Comparison of ENCODE assay signal across 29 cellular contexts in genomic region chr1:52477876-52478275, GRCh38.
"Had no signal": no experiment of that assay in that cellular context is flagged by ENCODE, and none has a peak within 500 bp of the region (broad histone marks: within the 10 kb centered on the region; RNA-seq: fewer than 3 reads in every experiment).

No MANE protein-coding gene starts in this region.

- ATAC-seq: left colon; left ventricle myocardium superior; lower lobe of right lung; naive thymus-derived CD8-positive, alpha-beta T cell; psoas muscle; sciatic nerve; stimulated activated naive B cell treated with anti-CD40 and anti-IgM and Interleukin-4, amounts not matched to agents 10 μg/mL and 1 μg/mL and 100 μg/mL, for 72 hours; stimulated activated naive CD8-positive, alpha-beta T cell treated with anti-CD3 and anti-CD28 coated beads, Interleukin-15, Interleukin-2, amounts not matched to agents 100 U/mL and 50 U/mL, for 24 hours had no signal

- H3K4me3 ChIP-seq: lower lobe of right lung, psoas muscle, right atrium auricular region, skin epidermis, stomach, testis, tibial artery, uterus had no signal

- H3K4me3 Mint-ChIP-seq: immature natural killer cell; naive thymus-derived CD8-positive, alpha-beta T cell; nephron; neural crest cell; stimulated activated naive B cell treated with anti-CD40 and anti-IgM and Interleukin-4, amounts not matched to agents 10 μg/mL and 1 μg/mL and 100 μg/mL, for 72 hours; type B pancreatic cell had no signal

- H3K9ac ChIP-seq: parathyroid adenoma had no signal

- DNase-seq: hypothalamus; immature natural killer cell; kidney; left colon; left ventricle myocardium superior; lower lobe of right lung; mammary epithelial cell; mesenchymal stem cell; naive thymus-derived CD8-positive, alpha-beta T cell; occipital lobe; psoas muscle; stimulated activated CD4-positive, alpha-beta T cell treated with anti-CD3 and anti-CD28 coated beads, Interleukin-12 subunit alpha, Interleukin-12 subunit beta, amount 100 ng/mL, for 4 hours; stimulated activated CD4-positive, alpha-beta T cell treated with anti-CD3 and anti-CD28 coated beads, Interleukin-15, amount 100 ng/mL, for 24 hours; stimulated activated CD4-positive, alpha-beta T cell treated with anti-CD3 and anti-CD28 coated beads, Interleukin-2, amount 100 ng/mL, for 24 hours; stimulated activated CD4-positive, alpha-beta T cell treated with anti-CD3 and anti-CD28 coated beads, Interleukin-4, amount 100 ng/mL, for 1 hour; stimulated activated naive B cell treated with anti-CD40 and anti-IgM and Interleukin-4, amounts not matched to agents 10 μg/mL and 1 μg/mL and 100 μg/mL, for 72 hours; stimulated activated naive CD8-positive, alpha-beta T cell treated with anti-CD3 and anti-CD28 coated beads, Interleukin-15, Interleukin-2, amounts not matched to agents 100 U/mL and 50 U/mL, for 24 hours; stomach; testis; tibial artery; uterus had no signal

- H2AFZ ChIP-seq: parathyroid adenoma had no signal

- H3K27me3 Mint-ChIP-seq: naive thymus-derived CD8-positive, alpha-beta T cell; stimulated activated naive B cell treated with anti-CD40 and anti-IgM and Interleukin-4, amounts not matched to agents 10 μg/mL and 1 μg/mL and 100 μg/mL, for 72 hours; type B pancreatic cell had no signal

- H3K27ac Mint-ChIP-seq: immature natural killer cell; nephron; stimulated activated naive B cell treated with anti-CD40 and anti-IgM and Interleukin-4, amounts not matched to agents 10 μg/mL and 1 μg/mL and 100 μg/mL, for 72 hours; type B pancreatic cell had no signal

- H3K27ac ChIP-seq: lower lobe of right lung, neutrophil, parathyroid adenoma, psoas muscle, right atrium auricular region, skin epidermis, stomach, testis, tibial artery, uterus had no signal

- H3K9me3 ChIP-seq: lower lobe of right lung, neutrophil, psoas muscle, right atrium auricular region, stomach, testis, tibial artery, uterus had no signal

- H3K9me3 Mint-ChIP-seq: immature natural killer cell; naive thymus-derived CD8-positive, alpha-beta T cell; nephron; neural crest cell; stimulated activated naive B cell treated with anti-CD40 and anti-IgM and Interleukin-4, amounts not matched to agents 10 μg/mL and 1 μg/mL and 100 μg/mL, for 72 hours; type B pancreatic cell had no signal

- H3K36me3 ChIP-seq: uterus had no signal

- H3K4me1 Mint-ChIP-seq: immature natural killer cell; nephron; neural crest cell; stimulated activated naive B cell treated with anti-CD40 and anti-IgM and Interleukin-4, amounts not matched to agents 10 μg/mL and 1 μg/mL and 100 μg/mL, for 72 hours had no signal

- H3K79me2 ChIP-seq: parathyroid adenoma had no signal

- H3K4me1 ChIP-seq: lower lobe of right lung, parathyroid adenoma, psoas muscle, right atrium auricular region, testis, tibial artery, uterus had no signal

- H3K27me3 ChIP-seq: neutrophil, right atrium auricular region, stomach, testis, tibial artery, uterus had no signal
